Comparison of ENCODE assay signal across 11 cellular contexts in genomic region chr12:78392918-78393317, GRCh38.
DNase-seq lines count a peak whose midpoint lies in the region; ATAC-seq lines count a peak whose summit lies in the region.
"Had no signal": no experiment of that assay in that cellular context is flagged by ENCODE, and none has a peak within 500 bp of the region (broad histone marks: within the 10 kb centered on the region; RNA-seq: fewer than 3 reads in every experiment).

No MANE protein-coding gene starts in this region.

- H3K27me3 Mint-ChIP-seq in activated T-helper 17 cell treated with anti-CD3 and anti-CD28 coated beads, Interleukin-2, amount 50 U/mL, for 72 hours, result no peaks in the 10 kb centered on the region

- in situ Hi-C loops in ACHN (cut with HindIII; ENCODE audit: low pct_ligation_motif_present, low pct_unique_long_range_greater_than_20kb, low sequenced_read_pairs), result no loop called here

- DNase-seq in ACHN (peak; percentile 78), HT-29 (ENCODE audit: low spot score) (peak; percentile 46), RPMI7951 (ENCODE audit: low read depth) (peak; percentile 31), globus pallidus (ENCODE audit: low spot score) (peak; percentile 11), left lobe of liver (ENCODE audit: low spot score) (no peak)
- DNase-seq: DND-41, T-helper 1 cell, tibial artery had no signal

- H3K36me3 Mint-ChIP-seq in activated T-helper 17 cell treated with anti-CD3 and anti-CD28 coated beads, Interleukin-2, amount 50 U/mL, for 72 hours (ENCODE audit: low read depth), result no peaks in the 10 kb centered on the region

- peaks cover 9% of the 10 kb centered on the region for H3K9me3 Mint-ChIP-seq in activated T-helper 17 cell treated with anti-CD3 and anti-CD28 coated beads, Interleukin-2, amount 50 U/mL, for 72 hours

- no peaks in the 10 kb centered on the region for H3K4me1 Mint-ChIP-seq in activated T-helper 17 cell treated with anti-CD3 and anti-CD28 coated beads, Interleukin-2, amount 50 U/mL, for 72 hours

- H3K4me3 Mint-ChIP-seq in activated T-helper 17 cell treated with anti-CD3 and anti-CD28 coated beads, Interleukin-2, amount 50 U/mL, for 72 hours, result no peak overlapping the region

- ATAC-seq in GM18861 (IDR thresholded peaks at IDR 0.05; ENCODE audit: unreplicated experiment) (no peak), left lobe of liver (no peak), HG03159 (IDR thresholded peaks at IDR 0.05; ENCODE audit: unreplicated experiment) (no peak)
- ATAC-seq in activated T-helper 17 cell treated with anti-CD3 and anti-CD28 coated beads, Interleukin-2, amount 50 U/mL, for 72 hours (replicated peaks), result no peak

- H3K27ac Mint-ChIP-seq in activated T-helper 17 cell treated with anti-CD3 and anti-CD28 coated beads, Interleukin-2, amount 50 U/mL, for 72 hours, result no peak overlapping the region
